In genomic region chr15:58755350-58755749, GRCh38 we compare ENCODE assay signal across 26 cellular contexts.
"Had no signal": no experiment of that assay in that cellular context is flagged by ENCODE, and none has a peak within 500 bp of the region (broad histone marks: within the 10 kb centered on the region; RNA-seq: fewer than 3 reads in every experiment).

No MANE protein-coding gene starts in this region.

- ATAC-seq: activated CD4-positive, CD25-positive, alpha-beta regulatory T cell treated with anti-CD3 and anti-CD28 coated beads, Interleukin-2, amount 50 U/mL, for 24 hours; activated naive CD4-positive, alpha-beta T cell treated with anti-CD3 and anti-CD28 coated beads, Interleukin-2, amount 50 U/mL, for 72 hours; activated naive CD8-positive, alpha-beta T cell treated with anti-CD3 and anti-CD28 coated beads, Interleukin-2, amount 50 U/mL, for 24 hours; activated T-cell treated with anti-CD3 and anti-CD28 coated beads, Interleukin-2, amount 50 U/mL, for 4 hours; K562 had no signal

- H3K36me3 ChIP-seq: Peyer's patch, SJCRH30 had no signal

- H3K4me1 ChIP-seq: Peyer's patch, SJCRH30 had no signal

- H3K9ac ChIP-seq: SK-N-SH had no signal

- H3K27ac ChIP-seq: Peyer's patch, RWPE1, SJCRH30 had no signal

- H3K27me3 ChIP-seq: Peyer's patch, SJCRH30 had no signal

- DNase-seq: activated CD4-positive, alpha-beta T cell treated with anti-CD3 and anti-CD28 coated beads for 4 hours; activated CD4-positive, alpha-beta T cell treated with anti-CD3 and anti-CD28 coated beads, Interleukin-2, amount 50 U/mL, for 4 hours; activated CD8-positive, alpha-beta memory T cell treated with anti-CD3 and anti-CD28 coated beads for 24 hours; activated effector memory CD4-positive, alpha-beta T cell treated with anti-CD3 and anti-CD28 coated beads, Interleukin-2, amount 50 U/mL, for 16 hours; activated naive CD4-positive, alpha-beta T cell treated with Interleukin-2 at 50 U/mL for 16 hours; activated naive CD8-positive, alpha-beta T cell treated with anti-CD3 and anti-CD28 coated beads, Interleukin-2, amount 50 U/mL, for 24 hours; activated T-cell treated with anti-CD3 and anti-CD28 coated beads, Interleukin-2, amount 50 U/mL, for 4 hours; amniotic stem cell; Kasumi-1; NCI-H1105 treated with DMSO at 0.1 percent for 48 hours; NCI-H1436 treated with DMSO at 0.1 percent for 48 hours; NCI-H187; NCI-H2081; NCI-H446 treated with DMSO at 0.1 percent for 48 hours; NCI-H524 treated with DMSO at 0.1 percent for 48 hours; NCI-H748 treated with DMSO at 0.1 percent for 48 hours; NK-92 treated with Interleukin-12 subunit alpha and Interleukin-12 subunit beta, amount 100 ng/mL, for 24 hours; Peyer's patch; Right ventricle myocardium superior; SW 1271 had no signal

- H3K9me3 ChIP-seq: Peyer's patch, SJCRH30, SK-N-SH had no signal

- H3K4me3 ChIP-seq: K562, Peyer's patch, SJCRH30 had no signal
